In genomic region chr15:40064231-40064894, GRCh38 we compare ENCODE assay signal across 8 cellular contexts. TPM values are rescaled to one million over a fixed set of nuclear protein-coding genes. Genes with fewer than 3 reads are reported as not detected.
DNase-seq lines count a peak whose midpoint lies in the region; ATAC-seq, FAIRE-seq and TF ChIP-seq lines count a peak whose summit lies in the region.

No MANE protein-coding gene starts in this region.

- peak; percentile 22 for ATAC-seq in foreskin keratinocyte
- no peak for ATAC-seq in HG03175 (IDR thresholded peaks at IDR 0.05; ENCODE audit: unreplicated experiment)

- peak overlapping the region; percentile 64 for H3K27ac ChIP-seq in GM23248
- H3K27ac ChIP-seq in foreskin keratinocyte, result peak overlapping the region; percentile 7

- no peaks in the 10 kb centered on the region for H3K9me3 ChIP-seq in GM23248 (ENCODE audit: low read depth)

- no peak for DNase-seq in GM18507 (ENCODE audit: extremely low spot score, insufficient read length, low read depth)
- DNase-seq in GM23248, result peak; percentile 69
- DNase-seq in NCI-H460 (ENCODE audit: extremely low read depth, low read depth), result peak; percentile 62
- DNase-seq in foreskin keratinocyte, result peak; percentile 82 to 83
- DNase-seq in cerebellar cortex (ENCODE audit: low spot score), result no peak
- DNase-seq in HuH-7 (ENCODE audit: low spot score), result no peak
- no peak for DNase-seq in ACHN

- peak; percentile 99 for FAIRE-seq in GM18507 (lab: Jason Lieb, UNC)

- H3K4me3 ChIP-seq in GM23248, result no peak overlapping the region

- H2AFZ ChIP-seq in GM23248, result no peak overlapping the region

- WGBS in GM23248 (ENCODE audit: low coverage in 1 of 2, low lambda C conversion rate in 2 of 2, missing lambda C conversion rate in 2 of 2), 2 experiments, result 61 to 75% methylated on average over 8 of the region's 8 CpGs

- no peak for TF ChIP-seq CTCF in foreskin keratinocyte (conservative IDR thresholded peaks at IDR 0.05)

- no peaks in the 10 kb centered on the region for H3K79me2 ChIP-seq in GM23248 (ENCODE audit: insufficient read depth)

- H3K27me3 ChIP-seq in GM23248 (replicated peaks; ENCODE audit: insufficient read depth) (no peaks in the 10 kb centered on the region), foreskin keratinocyte (no peaks in the 10 kb centered on the region)

- H3K4me1 ChIP-seq in GM23248 (ENCODE audit: insufficient read depth) (peaks cover 29% of the 10 kb centered on the region), foreskin keratinocyte (peaks cover 10% of the 10 kb centered on the region)

- no peaks in the 10 kb centered on the region for H3K36me3 ChIP-seq in GM23248 (ENCODE audit: low read depth)

- in situ Hi-C loops in GM23248 (cut with MboI), result no loop called here
- in situ Hi-C loops in ACHN (cut with HindIII; ENCODE audit: low pct_ligation_motif_present, low pct_unique_long_range_greater_than_20kb, low sequenced_read_pairs), result no loop called here

- H3K4me2 ChIP-seq in GM23248 (ENCODE audit: unreplicated experiment), result peak overlapping the region; percentile 41

- no peaks in the 10 kb centered on the region for H4K20me1 ChIP-seq in GM23248 (ENCODE audit: insufficient read depth)

- no peak overlapping the region for H3K9ac ChIP-seq in GM23248

- peaks cover 14% of the 10 kb centered on the region for H3F3A ChIP-seq in GM23248 (ENCODE audit: insufficient read depth)

- H3K9me2 ChIP-seq in GM23248 (ENCODE audit: insufficient read depth), result no peaks in the 10 kb centered on the region

RNA-seq across cellular contexts. Expression of gene SRP14, which starts 25.4 kb away (rescaled TPM):
- total RNA-seq in GM23248 (2014; rRNA removed; shearing (Covaris generic)), result 257 and 282 TPM in 2 replicates
- polyA plus RNA-seq in GM23248 (2016; fragmentation: Nextera tagmentation; extraction: Ambion mirVana) (789 and 796 TPM in 2 replicates), foreskin keratinocyte (403 and 413 TPM in 2 replicates)
- total RNA-seq in NCI-H460 (2014; rRNA removed; shearing (Covaris generic)), result 247 and 251 TPM in 2 replicates
- 136 and 140 TPM in 2 replicates for polyA plus RNA-seq in NCI-H460 (2014; cell fraction: nucleus; rRNA removed)
- 136 and 141 TPM in 2 replicates for total RNA-seq in foreskin keratinocyte

RNA-seq across cellular contexts. Expression of gene BMF, which starts 44.3 kb away (rescaled TPM):
- total RNA-seq in GM23248 (2014; rRNA removed; shearing (Covaris generic)), result 1.1 and 2.7 TPM in 2 replicates
- polyA plus RNA-seq in GM23248 (2016; fragmentation: Nextera tagmentation; extraction: Ambion mirVana) (0.40 and 0.41 TPM in 2 replicates), foreskin keratinocyte (0.07 and 0.22 TPM in 2 replicates)
- 0.32 TPM in 1 of 2 replicates, not detected in the other for total RNA-seq in NCI-H460 (2014; rRNA removed; shearing (Covaris generic))
- not detected in 2 replicates for polyA plus RNA-seq in NCI-H460 (2014; cell fraction: nucleus; rRNA removed)
- 0.07 and 0.34 TPM in 2 replicates for total RNA-seq in foreskin keratinocyte

Comparison
In these comparisons a context has a peak if more than half of its experiments do, and no peak if none do; other contexts are left out.
1. DNase-seq: peak in GM23248 (single experiment), NCI-H460 (single experiment) and foreskin keratinocyte (2 of 2); none in GM18507 (single experiment), cerebellar cortex (single experiment), HuH-7 (single experiment) and ACHN (single experiment).